ENCODE assay signal across 18 cellular contexts in the genomic region with DNA sequence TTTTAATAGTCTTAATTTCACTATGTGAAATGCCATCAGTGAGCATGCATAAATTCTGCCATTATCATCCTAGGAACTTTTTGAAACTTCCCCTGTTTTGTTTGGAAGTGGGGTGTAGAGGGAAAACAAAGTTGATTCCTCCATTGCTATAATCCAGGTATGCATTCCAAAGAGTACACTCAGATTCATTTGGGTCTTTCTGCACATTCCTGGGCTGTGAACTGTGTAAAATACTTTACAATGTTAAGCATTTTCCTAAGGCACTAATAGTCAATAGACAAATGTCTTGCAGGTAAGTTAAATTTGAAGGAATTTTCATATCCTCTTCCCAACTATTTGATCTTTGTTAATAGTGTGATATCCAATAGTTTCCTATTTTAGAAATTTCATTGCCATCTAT. TPM values are rescaled to one million over a fixed set of nuclear protein-coding genes. Genes with fewer than 3 reads are reported as not detected.
"Had no signal": no experiment of that assay in that cellular context is flagged by ENCODE, and none has a peak within 500 bp of the region (broad histone marks: within the 10 kb centered on the region; RNA-seq: fewer than 3 reads in every experiment).

No MANE protein-coding gene starts in this region.

- DNase-seq: activated CD4-positive, alpha-beta T cell treated with anti-CD3 and anti-CD28 coated beads, Interleukin-2, amount 10 ng/mL, durations not matched to agents 7 days and 5 days; activated CD8-positive, alpha-beta memory T cell treated with anti-CD3 and anti-CD28 coated beads, Interleukin-2, amount 50 U/mL, for 4 hours; activated effector memory CD4-positive, alpha-beta T cell treated with Interleukin-2 at 50 U/mL for 16 hours; activated naive CD4-positive, alpha-beta T cell treated with anti-CD3 and anti-CD28 coated beads, Interleukin-2, amount 10 ng/mL, durations not matched to agents 7 days and 5 days; activated T-cell treated with anti-CD3 and anti-CD28 coated beads, Interleukin-2, amount 50 U/mL, for 48 hours; effector memory CD8-positive, alpha-beta T cell; foreskin melanocyte; heart left ventricle; mesenchymal stem cell; mucosa of descending colon; naive B cell; spleen; stimulated activated naive CD4-positive, alpha-beta T cell; T-helper 1 cell; T1000 had no signal

- H3K36me3 ChIP-seq: ascending aorta, cardiac muscle cell, heart left ventricle, spleen had no signal

- H3K9me3 ChIP-seq: ascending aorta, mucosa of descending colon, spleen had no signal

- ATAC-seq: effector memory CD8-positive, alpha-beta T cell; heart left ventricle; mucosa of descending colon; sciatic nerve had no signal

- H3K4me3 ChIP-seq: ascending aorta, cardiac muscle cell, heart left ventricle, mucosa of descending colon, spleen had no signal

- H3K4me1 ChIP-seq: spleen had no signal

- H3K27ac ChIP-seq: cardiac muscle cell, heart left ventricle, spleen had no signal

- H3K27me3 ChIP-seq: ascending aorta, cardiac muscle cell, heart left ventricle, spleen had no signal

RNA-seq across cellular contexts. Expression of a gene that starts 36.2 kb away (rescaled TPM):
- total RNA-seq: activated CD4-positive, alpha-beta T cell treated with anti-CD3 and anti-CD28 coated beads, Interleukin-2, amount 10 ng/mL, durations not matched to agents 7 days and 5 days had no signal
